In the genomic region with DNA sequence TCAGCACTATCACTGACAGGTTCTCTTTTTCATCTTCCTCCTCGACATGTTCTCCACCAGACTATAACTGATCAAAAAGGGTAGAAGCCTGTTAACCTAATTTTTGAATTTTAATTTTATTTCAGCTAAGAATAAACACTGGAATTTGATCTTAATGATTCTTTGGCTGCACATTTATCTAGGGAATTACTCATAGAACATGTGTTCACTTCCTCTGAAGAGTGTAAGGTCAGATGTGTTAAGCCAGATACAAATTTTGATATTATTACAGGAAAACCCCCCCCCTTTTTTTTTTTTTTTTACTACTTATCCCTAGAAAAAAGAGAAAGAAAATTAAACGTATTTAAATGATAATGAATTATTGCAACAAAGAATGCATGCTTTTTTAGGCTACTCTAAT, we compare ENCODE assay signal across 1 cellular context.
TF ChIP-seq lines count a peak whose summit lies in the region.

No MANE protein-coding gene starts in this region.

TF ChIP-seq in WTC11, 78 proteins besides CTCF, POLR2A, EP300 and RAD21 (continued from another document):
- TF ChIP-seq, protein P1, sequence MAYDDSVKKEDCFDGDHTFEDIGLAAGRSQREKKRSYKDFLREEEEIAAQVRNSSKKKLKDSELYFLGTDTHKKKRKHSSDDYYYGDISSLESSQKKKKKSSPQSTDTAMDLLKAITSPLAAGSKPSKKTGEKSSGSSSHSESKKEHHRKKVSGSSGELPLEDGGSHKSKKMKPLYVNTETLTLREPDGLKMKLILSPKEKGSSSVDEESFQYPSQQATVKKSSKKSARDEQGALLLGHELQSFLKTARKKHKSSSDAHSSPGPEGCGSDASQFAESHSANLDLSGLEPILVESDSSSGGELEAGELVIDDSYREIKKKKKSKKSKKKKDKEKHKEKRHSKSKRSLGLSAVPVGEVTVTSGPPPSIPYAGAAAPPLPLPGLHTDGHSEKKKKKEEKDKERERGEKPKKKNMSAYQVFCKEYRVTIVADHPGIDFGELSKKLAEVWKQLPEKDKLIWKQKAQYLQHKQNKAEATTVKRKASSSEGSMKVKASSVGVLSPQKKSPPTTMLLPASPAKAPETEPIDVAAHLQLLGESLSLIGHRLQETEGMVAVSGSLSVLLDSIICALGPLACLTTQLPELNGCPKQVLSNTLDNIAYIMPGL (CRISPR knock-in tag; IDR thresholded peaks at IDR 0.05): no peak
- TF ChIP-seq TP53 (CRISPR knock-in tag; IDR thresholded peaks at IDR 0.05): no peak
- TF ChIP-seq, protein P2, sequence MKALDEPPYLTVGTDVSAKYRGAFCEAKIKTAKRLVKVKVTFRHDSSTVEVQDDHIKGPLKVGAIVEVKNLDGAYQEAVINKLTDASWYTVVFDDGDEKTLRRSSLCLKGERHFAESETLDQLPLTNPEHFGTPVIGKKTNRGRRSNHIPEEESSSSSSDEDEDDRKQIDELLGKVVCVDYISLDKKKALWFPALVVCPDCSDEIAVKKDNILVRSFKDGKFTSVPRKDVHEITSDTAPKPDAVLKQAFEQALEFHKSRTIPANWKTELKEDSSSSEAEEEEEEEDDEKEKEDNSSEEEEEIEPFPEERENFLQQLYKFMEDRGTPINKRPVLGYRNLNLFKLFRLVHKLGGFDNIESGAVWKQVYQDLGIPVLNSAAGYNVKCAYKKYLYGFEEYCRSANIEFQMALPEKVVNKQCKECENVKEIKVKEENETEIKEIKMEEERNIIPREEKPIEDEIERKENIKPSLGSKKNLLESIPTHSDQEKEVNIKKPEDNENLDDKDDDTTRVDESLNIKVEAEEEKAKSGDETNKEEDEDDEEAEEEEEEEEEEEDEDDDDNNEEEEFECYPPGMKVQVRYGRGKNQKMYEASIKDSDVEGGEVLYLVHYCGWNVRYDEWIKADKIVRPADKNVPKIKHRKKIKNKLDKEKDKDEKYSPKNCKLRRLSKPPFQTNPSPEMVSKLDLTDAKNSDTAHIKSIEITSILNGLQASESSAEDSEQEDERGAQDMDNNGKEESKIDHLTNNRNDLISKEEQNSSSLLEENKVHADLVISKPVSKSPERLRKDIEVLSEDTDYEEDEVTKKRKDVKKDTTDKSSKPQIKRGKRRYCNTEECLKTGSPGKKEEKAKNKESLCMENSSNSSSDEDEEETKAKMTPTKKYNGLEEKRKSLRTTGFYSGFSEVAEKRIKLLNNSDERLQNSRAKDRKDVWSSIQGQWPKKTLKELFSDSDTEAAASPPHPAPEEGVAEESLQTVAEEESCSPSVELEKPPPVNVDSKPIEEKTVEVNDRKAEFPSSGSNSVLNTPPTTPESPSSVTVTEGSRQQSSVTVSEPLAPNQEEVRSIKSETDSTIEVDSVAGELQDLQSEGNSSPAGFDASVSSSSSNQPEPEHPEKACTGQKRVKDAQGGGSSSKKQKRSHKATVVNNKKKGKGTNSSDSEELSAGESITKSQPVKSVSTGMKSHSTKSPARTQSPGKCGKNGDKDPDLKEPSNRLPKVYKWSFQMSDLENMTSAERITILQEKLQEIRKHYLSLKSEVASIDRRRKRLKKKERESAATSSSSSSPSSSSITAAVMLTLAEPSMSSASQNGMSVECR (CRISPR knock-in tag; IDR thresholded peaks at IDR 0.05; ENCODE audit: borderline replicate concordance): no peak
- no peak for TF ChIP-seq ZNF416 (CRISPR knock-in tag; IDR thresholded peaks at IDR 0.05)
- TF ChIP-seq, protein P3, sequence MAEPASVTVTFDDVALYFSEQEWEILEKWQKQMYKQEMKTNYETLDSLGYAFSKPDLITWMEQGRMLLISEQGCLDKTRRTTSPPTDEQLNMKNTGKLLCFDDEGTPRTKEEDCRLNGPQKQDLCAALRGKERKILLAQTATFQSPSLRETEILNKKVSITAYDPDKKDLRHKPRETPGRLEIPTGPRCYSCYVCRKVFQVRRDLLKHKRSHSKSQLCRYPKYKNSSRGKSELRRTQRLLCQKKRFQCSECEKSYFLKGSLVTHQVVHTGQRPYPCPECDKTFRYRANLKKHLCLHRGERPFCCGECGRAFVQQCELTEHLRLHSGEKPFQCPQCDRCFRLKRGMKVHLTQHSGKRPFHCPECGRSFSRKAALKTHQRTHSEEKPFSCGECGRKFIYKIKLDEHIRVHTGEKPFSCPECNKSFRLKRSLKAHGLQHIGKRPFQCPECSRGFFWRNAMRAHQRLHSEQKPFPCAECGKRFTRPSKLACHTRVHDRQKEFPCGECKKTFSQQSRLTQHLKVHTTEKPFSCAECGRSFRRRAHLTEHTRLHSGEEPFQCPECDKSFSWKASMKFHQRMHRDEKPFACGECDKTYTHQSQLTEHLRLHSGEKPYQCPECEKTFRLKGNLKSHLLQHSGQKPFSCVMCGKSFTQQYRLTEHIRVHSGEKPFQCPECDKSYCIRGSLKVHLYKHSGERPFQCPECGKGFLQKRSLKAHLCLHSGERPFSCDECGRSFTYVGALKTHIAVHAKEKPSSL (CRISPR knock-in tag; conservative IDR thresholded peaks at IDR 0.05): no peak
- TF ChIP-seq, protein P4, sequence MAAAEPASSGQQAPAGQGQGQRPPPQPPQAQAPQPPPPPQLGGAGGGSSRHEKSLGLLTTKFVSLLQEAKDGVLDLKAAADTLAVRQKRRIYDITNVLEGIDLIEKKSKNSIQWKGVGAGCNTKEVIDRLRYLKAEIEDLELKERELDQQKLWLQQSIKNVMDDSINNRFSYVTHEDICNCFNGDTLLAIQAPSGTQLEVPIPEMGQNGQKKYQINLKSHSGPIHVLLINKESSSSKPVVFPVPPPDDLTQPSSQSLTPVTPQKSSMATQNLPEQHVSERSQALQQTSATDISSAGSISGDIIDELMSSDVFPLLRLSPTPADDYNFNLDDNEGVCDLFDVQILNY (CRISPR knock-in tag; IDR thresholded peaks at IDR 0.05): no peak
- TF ChIP-seq, protein P5, sequence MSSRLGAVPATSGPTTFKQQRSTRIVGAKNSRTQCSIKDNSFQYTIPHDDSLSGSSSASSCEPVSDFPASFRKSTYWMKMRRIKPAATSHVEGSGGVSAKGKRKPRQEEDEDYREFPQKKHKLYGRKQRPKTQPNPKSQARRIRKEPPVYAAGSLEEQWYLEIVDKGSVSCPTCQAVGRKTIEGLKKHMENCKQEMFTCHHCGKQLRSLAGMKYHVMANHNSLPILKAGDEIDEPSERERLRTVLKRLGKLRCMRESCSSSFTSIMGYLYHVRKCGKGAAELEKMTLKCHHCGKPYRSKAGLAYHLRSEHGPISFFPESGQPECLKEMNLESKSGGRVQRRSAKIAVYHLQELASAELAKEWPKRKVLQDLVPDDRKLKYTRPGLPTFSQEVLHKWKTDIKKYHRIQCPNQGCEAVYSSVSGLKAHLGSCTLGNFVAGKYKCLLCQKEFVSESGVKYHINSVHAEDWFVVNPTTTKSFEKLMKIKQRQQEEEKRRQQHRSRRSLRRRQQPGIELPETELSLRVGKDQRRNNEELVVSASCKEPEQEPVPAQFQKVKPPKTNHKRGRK (CRISPR knock-in tag; IDR thresholded peaks at IDR 0.05; ENCODE audit: borderline replicate concordance): no peak
- no peak for TF ChIP-seq TCF7 (CRISPR knock-in tag; IDR thresholded peaks at IDR 0.05; ENCODE audit: low read depth)
- TF ChIP-seq, protein P6, sequence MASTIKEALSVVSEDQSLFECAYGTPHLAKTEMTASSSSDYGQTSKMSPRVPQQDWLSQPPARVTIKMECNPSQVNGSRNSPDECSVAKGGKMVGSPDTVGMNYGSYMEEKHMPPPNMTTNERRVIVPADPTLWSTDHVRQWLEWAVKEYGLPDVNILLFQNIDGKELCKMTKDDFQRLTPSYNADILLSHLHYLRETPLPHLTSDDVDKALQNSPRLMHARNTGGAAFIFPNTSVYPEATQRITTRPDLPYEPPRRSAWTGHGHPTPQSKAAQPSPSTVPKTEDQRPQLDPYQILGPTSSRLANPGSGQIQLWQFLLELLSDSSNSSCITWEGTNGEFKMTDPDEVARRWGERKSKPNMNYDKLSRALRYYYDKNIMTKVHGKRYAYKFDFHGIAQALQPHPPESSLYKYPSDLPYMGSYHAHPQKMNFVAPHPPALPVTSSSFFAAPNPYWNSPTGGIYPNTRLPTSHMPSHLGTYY (CRISPR knock-in tag; IDR thresholded peaks at IDR 0.05): no peak
- TF ChIP-seq EMX1 (CRISPR knock-in tag; IDR thresholded peaks at IDR 0.05): no peak
- no peak for TF ChIP-seq SMAD4 (CRISPR knock-in tag; IDR thresholded peaks at IDR 0.05)
- TF ChIP-seq KAT7 (CRISPR knock-in tag; IDR thresholded peaks at IDR 0.05; ENCODE audit: borderline replicate concordance): no peak
- TF ChIP-seq, protein P7, sequence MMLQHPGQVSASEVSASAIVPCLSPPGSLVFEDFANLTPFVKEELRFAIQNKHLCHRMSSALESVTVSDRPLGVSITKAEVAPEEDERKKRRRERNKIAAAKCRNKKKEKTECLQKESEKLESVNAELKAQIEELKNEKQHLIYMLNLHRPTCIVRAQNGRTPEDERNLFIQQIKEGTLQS (CRISPR knock-in tag; conservative IDR thresholded peaks at IDR 0.05): no peak
